ENCODE assay signal across 25 cellular contexts in the genomic region with DNA sequence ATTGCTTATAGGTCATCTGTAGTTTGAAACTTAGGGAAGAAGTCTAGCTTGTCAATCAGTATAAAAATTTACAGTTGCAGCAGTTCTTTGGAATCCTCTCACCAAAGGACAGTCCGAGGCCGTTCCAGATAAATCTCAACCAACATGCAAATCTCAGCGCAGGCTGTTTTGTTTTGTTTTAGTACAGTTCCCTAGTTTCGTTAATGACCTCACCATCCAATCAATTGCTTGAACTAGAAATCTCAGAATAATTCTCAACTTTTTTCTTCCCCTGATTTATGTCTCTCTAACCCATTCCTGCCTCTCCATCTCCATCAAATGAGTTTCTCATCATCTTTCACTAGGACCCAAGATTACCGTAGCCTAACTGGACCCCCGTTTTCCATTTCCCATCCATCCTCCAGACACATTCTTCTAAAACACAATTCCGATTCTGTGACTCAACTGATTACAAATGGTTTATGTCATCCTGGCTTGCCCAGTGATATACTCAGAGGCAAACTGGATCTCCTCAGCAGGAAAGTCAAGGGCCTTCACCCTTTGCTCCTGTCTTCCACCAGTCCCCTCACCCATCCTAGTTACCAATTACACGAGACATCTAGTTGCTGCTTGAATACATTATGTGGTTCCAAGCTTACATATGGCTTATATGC. TPM values are rescaled to one million over a fixed set of nuclear protein-coding genes. Genes with fewer than 3 reads are reported as not detected.
DNase-seq lines count a peak whose midpoint lies in the region; ATAC-seq and TF ChIP-seq lines count a peak whose summit lies in the region.
"Had no signal": no experiment of that assay in that cellular context is flagged by ENCODE, and none has a peak within 500 bp of the region (broad histone marks: within the 10 kb centered on the region; RNA-seq: fewer than 3 reads in every experiment).

No MANE protein-coding gene starts in this region.

- no peak overlapping the region for H2AFZ ChIP-seq in IMR-90 (replicated peaks; ENCODE audit: low read length, poor library complexity)

- intact Hi-C loops in IMR-90 (cut with micrococcal nuclease) (no loop called here), esophagus muscularis mucosa (cut with DNase I) (no loop called here)

- no peak overlapping the region for H3K4me3 ChIP-seq in AG10803 (ENCODE audit: low read length)
- no peak overlapping the region for H3K4me3 ChIP-seq in IMR-90 (ENCODE audit: insufficient read depth, low read depth, low read length)
- H3K4me3 ChIP-seq in choroid plexus epithelial cell (ENCODE audit: low read depth, low read length) = no peak overlapping the region
- no peak overlapping the region for H3K4me3 ChIP-seq in right atrium auricular region
- H3K4me3 ChIP-seq in esophagus muscularis mucosa = no peak overlapping the region
- H3K4me3 ChIP-seq in WERI-Rb-1 (ENCODE audit: low read depth, low read length) = no peak overlapping the region
- H3K4me3 ChIP-seq: A549 had no signal

- no peak overlapping the region for H4K5ac ChIP-seq in IMR-90 (ENCODE audit: low read depth, low read length)

- POLR2A ChIA-PET in IMR-90 (lab: Charles Lee; ENCODE audit: unreplicated experiment) = no interaction called here

- no peaks in the 10 kb centered on the region; the same call in 1 of the 2 replicates for H3K9me1 ChIP-seq in IMR-90 (ENCODE audit: insufficient read depth, low read length)

- no peaks in the 10 kb centered on the region; the same call in 1 of the 2 replicates for H3K4me1 ChIP-seq in IMR-90 (ENCODE audit: control insufficient read depth, insufficient read depth, low read length)
- H3K4me1 ChIP-seq in right atrium auricular region = no peaks in the 10 kb centered on the region
- H3K4me1 ChIP-seq in esophagus muscularis mucosa = peaks cover 0 to 3% (median 0%) of the 10 kb centered on the region in 4 donors
- H3K4me1 ChIP-seq: A549 had no signal

- H2BK120ac ChIP-seq in IMR-90 (ENCODE audit: low read depth, low read length) = 0 out of 2 replicates have a peak overlapping the region, but pooled peaks have one; percentile 3

- CTCF ChIA-PET in IMR-90 (lab: Yijun Ruan, JAX) = interaction anchor here (0.6 kb wide), 1 partner anchor 231 kb away, joined by 6 read pairs; no protein-coding TSS in a partner anchor

- no TSS peak for BruUV-seq in IMR-90 (replicated peaks; lab: Mats Ljungman, UMichigan)

- no peak for TF ChIP-seq RAD21 in IMR-90 (IDR thresholded peaks at IDR 0.05; ENCODE audit: low read length)

- WGBS in IMR-90 (ENCODE audit: extremely low coverage in 2 of 2, insufficient read length in 1 of 2), 2 experiments = 81% methylated on average over 4 of the region's 8 CpGs; no CpG with 5 or more reads in 1 of the 2 experiments
- 85% methylated on average over 8 of the region's 8 CpGs for WGBS in esophagus muscularis mucosa

- H3K9ac ChIP-seq in IMR-90 (ENCODE audit: low read depth, low read length) = no peak overlapping the region

- no peak overlapping the region for H2BK15ac ChIP-seq in IMR-90 (ENCODE audit: low read depth, low read length)

- H2AK9ac ChIP-seq in IMR-90 (replicated peaks; ENCODE audit: low read depth, low read length, poor library complexity) = no peak overlapping the region

- peak; percentile 33 for DNase-seq in AG10803 (ENCODE audit: low read depth)
- peak; percentile 64 for DNase-seq in IMR-90
- DNase-seq in choroid plexus epithelial cell (ENCODE audit: low read depth) = peak; percentile 46
- no peak for DNase-seq in right atrium auricular region (ENCODE audit: low spot score)
- DNase-seq in esophagus muscularis mucosa (ENCODE audit: extremely low spot score) = no peak
- no peak for DNase-seq in WERI-Rb-1
- DNase-seq in DMS53 (lab: John Stamatoyannopoulos, UW) = no peak
- DNase-seq: activated CD4-positive, CD25-positive, alpha-beta regulatory T cell treated with anti-CD3 and anti-CD28 coated beads, Interleukin-2, amount 50 U/mL, for 72 hours; activated CD8-positive, alpha-beta T cell treated with anti-CD3 and anti-CD28 coated beads, Interleukin-2, amount 10 ng/mL, durations not matched to agents 7 days and 5 days; activated naive CD4-positive, alpha-beta T cell treated with Interleukin-2 at 50 U/mL for 16 hours; activated T-cell treated with anti-CD3 and anti-CD28 coated beads, Interleukin-2, amount 50 U/mL, for 1 hour; cerebellar nuclear complex; effector CD8-positive, alpha-beta T cell; GOT3; hypothalamus; islet precursor cell; KG1; NCI-H1694 had no signal

- in situ Hi-C loops in IMR-90 (cut with MboI; ENCODE audit: low sequenced_read_pairs) = loop anchor here (10.0 kb wide), 1 partner anchor 439 kb away; no protein-coding TSS in a partner anchor

- no peak overlapping the region for H2AK5ac ChIP-seq in IMR-90 (ENCODE audit: low read depth, low read length)

- H3K9me3 ChIP-seq in IMR-90 (ENCODE audit: control insufficient read depth, insufficient read depth, low read length) = peaks cover 10% of the 10 kb centered on the region
- peaks cover 0 to 9% of the 10 kb centered on the region in 2 donors for H3K9me3 ChIP-seq in right atrium auricular region
- H3K9me3 ChIP-seq in esophagus muscularis mucosa = peaks cover 0 to 7% (median 6%) of the 10 kb centered on the region in 4 donors
- H3K9me3 ChIP-seq in WERI-Rb-1 (ENCODE audit: severe bottlenecking) = no peaks in the 10 kb centered on the region

- no peak overlapping the region for H3K56ac ChIP-seq in IMR-90 (ENCODE audit: extremely low read depth, insufficient read depth, low read length)

- no peak overlapping the region for H3K4ac ChIP-seq in IMR-90 (ENCODE audit: low read depth, low read length)

- H3K27ac ChIP-seq in IMR-90 (ENCODE audit: insufficient read depth, low read length) (no peak overlapping the region), right atrium auricular region (peak overlapping the region; percentile 72 to 83), esophagus muscularis mucosa (replicated peaks in 1 of 4) (no peak overlapping the region), WERI-Rb-1 (no peak overlapping the region)
- H3K27ac ChIP-seq: A549, C4-2B, neutrophil had no signal

- H4K8ac ChIP-seq in IMR-90 (ENCODE audit: low read depth in 2 of 2, low read length in 2 of 2) = 0 out of 4 replicates have a peak overlapping the region, but pooled peaks of 1 of the 2 experiments have one; percentile 2

- H3K14ac ChIP-seq in IMR-90 (replicated peaks; ENCODE audit: low read depth, low read length) = 0 out of 2 replicates have a peak overlapping the region, but pooled peaks have one; percentile 12

- H2BK5ac ChIP-seq in IMR-90 (ENCODE audit: low read depth, low read length, poor library complexity, severe bottlenecking) = no peak overlapping the region

- no peak for TF ChIP-seq POLR2A in IMR-90 (IDR thresholded peaks at IDR 0.05; ENCODE audit: low read depth, low read length)
- TF ChIP-seq POLR2A in esophagus muscularis mucosa (IDR thresholded peaks at IDR 0.05; ENCODE audit: low read depth) = no peak

- H3K79me1 ChIP-seq in IMR-90 (ENCODE audit: low read depth in 1 of 2, low read length in 2 of 2) = no peaks in the 10 kb centered on the region

- ATAC-seq in IMR-90 (ENCODE audit: low read depth) (peak; percentile 87), HG03442 (IDR thresholded peaks at IDR 0.05; ENCODE audit: unreplicated experiment) (no peak)
- ATAC-seq: A549; activated CD8-positive, alpha-beta T cell treated with anti-CD3 and anti-CD28 coated beads, Interleukin-2, amount 10 ng/mL, durations not matched to agents 7 days and 5 days; esophagus mucosa had no signal

- no peak overlapping the region for H3K23ac ChIP-seq in IMR-90 (ENCODE audit: low read depth, low read length)

- H2BK20ac ChIP-seq in IMR-90 (ENCODE audit: low read depth, low read length) = no peak overlapping the region

- H3K4me2 ChIP-seq in IMR-90 (ENCODE audit: low read depth, low read length) = peak overlapping the region; percentile 41; the same call in 1 of the 2 replicates
- H3K4me2 ChIP-seq: A549 had no signal

- H3K27me3 ChIP-seq in IMR-90 (ENCODE audit: control insufficient read depth, insufficient read depth, low read length) (no peaks in the 10 kb centered on the region), right atrium auricular region (no peaks in the 10 kb centered on the region), esophagus muscularis mucosa (no peaks in the 10 kb centered on the region), WERI-Rb-1 (ENCODE audit: insufficient read depth, low read depth, severe bottlenecking) (no peaks in the 10 kb centered on the region)
- H3K27me3 ChIP-seq: neutrophil had no signal

- H3K36me3 ChIP-seq in IMR-90 (ENCODE audit: control insufficient read depth, insufficient read depth, low read length) (no peaks in the 10 kb centered on the region), right atrium auricular region (no peaks in the 10 kb centered on the region), esophagus muscularis mucosa (no peaks in the 10 kb centered on the region), WERI-Rb-1 (no peaks in the 10 kb centered on the region)
- H3K36me3 ChIP-seq: neutrophil had no signal

- TF ChIP-seq EP300 in esophagus muscularis mucosa (IDR thresholded peaks at IDR 0.05) = no peak

- no peaks in the 10 kb centered on the region for H4K20me1 ChIP-seq in IMR-90 (ENCODE audit: insufficient read depth, low read length)

- no peak for TF ChIP-seq CTCF in AG10803 (conservative IDR thresholded peaks at IDR 0.05; ENCODE audit: low read length)
- TF ChIP-seq CTCF in IMR-90 (conservative IDR thresholded peaks at IDR 0.05; ENCODE audit: low read depth, low read length) = no peak
- TF ChIP-seq CTCF in choroid plexus epithelial cell (conservative IDR thresholded peaks at IDR 0.05; ENCODE audit: low read depth, low read length) = no peak
- TF ChIP-seq CTCF in right atrium auricular region (IDR thresholded peaks at IDR 0.05) = no peak
- no peak for TF ChIP-seq CTCF in esophagus muscularis mucosa (IDR thresholded peaks at IDR 0.05)
- TF ChIP-seq CTCF in WERI-Rb-1 (IDR thresholded peaks at IDR 0.05; ENCODE audit: low read depth, low read length) = no peak

- H3K18ac ChIP-seq in IMR-90 (ENCODE audit: low read depth, low read length) = no peak overlapping the region

- no peak overlapping the region for H4K91ac ChIP-seq in IMR-90 (ENCODE audit: insufficient read depth, low read depth, low read length)

- dilution Hi-C loops in IMR-90 (cut with HindIII; ENCODE audit: low sequenced_read_pairs, unreplicated experiment) = no loop called here

RNA-seq across cellular contexts. Expression of gene SMCO1, which starts 1.3 kb away (rescaled TPM):
- total RNA-seq in IMR-90 (2012; rRNA removed) (not detected in 2 replicates), right atrium auricular region (10 to 100 TPM in 1 of 2 donors, 1 to 10 TPM in 1; 3.6 to 42.3 TPM), esophagus muscularis mucosa (not detected)
- polyA plus RNA-seq in IMR-90 (2012; rRNA removed) = not detected in 2 replicates
- not detected in 2 replicates for polyA plus RNA-seq in IMR-90 (2012; cell fraction: cytosol; rRNA removed)
- polyA plus RNA-seq in IMR-90 (2012; cell fraction: nucleus; rRNA removed; ENCODE audit: low replicate concordance) = 0.03 TPM in 1 of 2 replicates, not detected in the other
- total RNA-seq: esophagus mucosa, lung microvascular endothelial cell, urinary bladder had no signal
- polyA plus RNA-seq: A549, urinary bladder had no signal

RNA-seq across cellular contexts. Expression of gene RNF168, which starts 10.3 kb away (rescaled TPM):
- total RNA-seq in IMR-90 (2012; rRNA removed) (15.2 and 18.1 TPM in 2 replicates), right atrium auricular region (10 to 100 TPM; 14.9 to 15.5 TPM), esophagus muscularis mucosa (10 to 100 TPM; 17.2 to 23.0 (median 22.3) TPM)
- polyA plus RNA-seq in IMR-90 (2012; rRNA removed) = 2.5 TPM in 2 replicates
- polyA plus RNA-seq in IMR-90 (2012; cell fraction: cytosol; rRNA removed) = 0.81 and 1.3 TPM in 2 replicates
- polyA plus RNA-seq in IMR-90 (2012; cell fraction: nucleus; rRNA removed; ENCODE audit: low replicate concordance) = 1.3 and 3.3 TPM in 2 replicates

RNA-seq across cellular contexts. Expression of gene WDR53, which starts 54.5 kb away (rescaled TPM):
- total RNA-seq in IMR-90 (2012; rRNA removed) (5.7 and 6.4 TPM in 2 replicates), right atrium auricular region (1 to 10 TPM; 3.0 to 4.3 TPM), esophagus muscularis mucosa (1 to 10 TPM; 3.8 to 8.7 (median 5.6) TPM)
- 5.3 and 5.9 TPM in 2 replicates for polyA plus RNA-seq in IMR-90 (2012; rRNA removed)
- 1.1 and 3.2 TPM in 2 replicates for polyA plus RNA-seq in IMR-90 (2012; cell fraction: cytosol; rRNA removed)
- polyA plus RNA-seq in IMR-90 (2012; cell fraction: nucleus; rRNA removed; ENCODE audit: low replicate concordance) = 0.75 and 3.9 TPM in 2 replicates

RNA-seq across cellular contexts. Expression of gene FBXO45, which starts 54.6 kb away (rescaled TPM):
- 5.0 and 11.7 TPM in 2 replicates for total RNA-seq in IMR-90 (2012; rRNA removed)
- polyA plus RNA-seq in IMR-90 (2012; rRNA removed) = 3.1 and 3.8 TPM in 2 replicates
- 0.70 and 0.81 TPM in 2 replicates for polyA plus RNA-seq in IMR-90 (2012; cell fraction: cytosol; rRNA removed)
- polyA plus RNA-seq in IMR-90 (2012; cell fraction: nucleus; rRNA removed; ENCODE audit: low replicate concordance) = 0.33 and 0.91 TPM in 2 replicates
- total RNA-seq in right atrium auricular region = 1 to 10 TPM; 6.3 to 6.5 TPM
- 10 to 100 TPM in 2 of 4 donors, 1 to 10 TPM in 2; 9.0 to 14.7 (median 9.8) TPM for total RNA-seq in esophagus muscularis mucosa

Comparison
In these comparisons a context has a peak if more than half of its experiments do, and no peak if none do; other contexts are left out.
1. DNase-seq: peak in AG10803 (single experiment), IMR-90 (single experiment) and choroid plexus epithelial cell (single experiment); none in right atrium auricular region (single experiment), esophagus muscularis mucosa (single experiment), WERI-Rb-1 (single experiment) and DMS53 (single experiment).
2. H3K27ac ChIP-seq: peak in right atrium auricular region (2 of 2); none in IMR-90 (single experiment), esophagus muscularis mucosa (0 of 4) and WERI-Rb-1 (single experiment).